ENCODE assay signal across 30 cellular contexts in the genomic region with DNA sequence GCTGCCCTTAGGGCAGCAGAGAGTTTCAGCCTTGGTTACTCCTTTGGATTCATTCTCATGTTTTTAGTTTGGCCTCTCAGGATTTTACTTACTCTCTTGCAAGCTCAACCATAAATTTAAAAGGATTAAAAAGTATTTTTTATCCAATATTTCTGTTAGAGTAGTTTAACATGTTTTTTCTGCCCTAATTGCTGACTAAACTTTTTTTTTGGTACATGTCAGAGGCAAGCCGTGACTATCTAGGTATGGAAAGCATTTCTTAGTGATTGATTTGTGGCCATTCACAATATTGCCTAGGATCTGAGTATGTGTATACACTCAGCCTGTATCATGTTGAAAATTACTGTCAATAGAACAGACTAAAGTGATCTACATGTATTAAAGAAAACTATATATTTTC.
"Had no signal": no experiment of that assay in that cellular context is flagged by ENCODE, and none has a peak within 500 bp of the region (broad histone marks: within the 10 kb centered on the region; RNA-seq: fewer than 3 reads in every experiment).

No MANE protein-coding gene starts in this region.

- H3K4me1 ChIP-seq: colonic mucosa, gastroesophageal sphincter, left ventricle myocardium inferior, prostate gland, sigmoid colon, upper lobe of left lung, vagina had no signal

- H3K4me3 ChIP-seq: colonic mucosa, gastroesophageal sphincter, hepatocyte, left ventricle myocardium inferior, lung, mucosa of descending colon, prostate gland, sigmoid colon, thoracic aorta, upper lobe of left lung, vagina had no signal

- H3K27ac ChIP-seq: colonic mucosa, gastroesophageal sphincter, hepatocyte, left ventricle myocardium inferior, prostate gland, sigmoid colon, thoracic aorta, upper lobe of left lung, vagina had no signal

- H3K4me3 Mint-ChIP-seq: activated CD4-positive, alpha-beta T cell treated with anti-CD3 and anti-CD28 coated beads for 36 hours; activated naive CD4-positive, alpha-beta T cell treated with anti-CD3 and anti-CD28 coated beads, Interleukin-2, amount 10 ng/mL, durations not matched to agents 7 days and 5 days; activated naive CD8-positive, alpha-beta T cell treated with anti-CD3 and anti-CD28 coated beads, Interleukin-2, amount 10 ng/mL, durations not matched to agents 7 days and 5 days; activated T-helper 1 cell treated with anti-CD3 and anti-CD28 coated beads, Interleukin-12 subunit alpha, Interleukin-12 subunit beta, Interleukin-2, Interleukin-4 antibody, amounts not matched to agents 30 ng/mL and 10 ng/mL and 1 ng/mL, durations not matched to agents 14 hours and 24 hours and 36 hours; natural killer cell treated with Interleukin-12 subunit alpha and Interleukin-12 subunit beta and Interleukin-15 and Interleukin-18, amount 100 ng/mL, for 72 hours; stimulated activated effector memory CD8-positive, alpha-beta T cell treated with anti-CD3 and anti-CD28 coated beads, Interleukin-12 subunit alpha, Interleukin-12 subunit beta, amount 100 ng/mL, for 72 hours; stimulated activated naive CD8-positive, alpha-beta T cell treated with anti-CD3 and anti-CD28 coated beads, Interleukin-15, Interleukin-2, amounts not matched to agents 100 ng/mL and 50 ng/mL, for 24 hours had no signal

- H2AFZ ChIP-seq: hepatocyte had no signal

- H3K79me2 ChIP-seq: hepatocyte had no signal

- H3K27me3 ChIP-seq: brain microvascular endothelial cell, colonic mucosa, gastroesophageal sphincter, hepatocyte, sigmoid colon, upper lobe of left lung, vagina had no signal

- H3K4me2 ChIP-seq: hepatocyte had no signal

- H3K27ac Mint-ChIP-seq: activated CD4-positive, alpha-beta T cell treated with anti-CD3 and anti-CD28 coated beads for 36 hours; activated naive CD4-positive, alpha-beta T cell treated with anti-CD3 and anti-CD28 coated beads, Interleukin-2, amount 10 ng/mL, durations not matched to agents 7 days and 5 days; activated naive CD8-positive, alpha-beta T cell treated with anti-CD3 and anti-CD28 coated beads, Interleukin-2, amount 10 ng/mL, durations not matched to agents 7 days and 5 days; activated T-helper 1 cell treated with anti-CD3 and anti-CD28 coated beads, Interleukin-12 subunit alpha, Interleukin-12 subunit beta, Interleukin-2, Interleukin-4 antibody, amounts not matched to agents 30 ng/mL and 10 ng/mL and 1 ng/mL, durations not matched to agents 14 hours and 24 hours and 36 hours; natural killer cell treated with Interleukin-12 subunit alpha and Interleukin-12 subunit beta and Interleukin-15 and Interleukin-18, amount 100 ng/mL, for 72 hours; stimulated activated effector memory CD8-positive, alpha-beta T cell treated with anti-CD3 and anti-CD28 coated beads, Interleukin-12 subunit alpha, Interleukin-12 subunit beta, amount 100 ng/mL, for 72 hours; stimulated activated naive CD8-positive, alpha-beta T cell treated with anti-CD3 and anti-CD28 coated beads, Interleukin-15, Interleukin-2, amounts not matched to agents 100 ng/mL and 50 ng/mL, for 24 hours had no signal

- H3K9me3 Mint-ChIP-seq: activated naive CD4-positive, alpha-beta T cell treated with anti-CD3 and anti-CD28 coated beads, Interleukin-2, amount 10 ng/mL, durations not matched to agents 7 days and 5 days; activated naive CD8-positive, alpha-beta T cell treated with anti-CD3 and anti-CD28 coated beads, Interleukin-2, amount 10 ng/mL, durations not matched to agents 7 days and 5 days; activated T-helper 1 cell treated with anti-CD3 and anti-CD28 coated beads, Interleukin-12 subunit alpha, Interleukin-12 subunit beta, Interleukin-2, Interleukin-4 antibody, amounts not matched to agents 30 ng/mL and 10 ng/mL and 1 ng/mL, durations not matched to agents 14 hours and 24 hours and 36 hours; natural killer cell treated with Interleukin-12 subunit alpha and Interleukin-12 subunit beta and Interleukin-15 and Interleukin-18, amount 100 ng/mL, for 72 hours; stimulated activated effector memory CD8-positive, alpha-beta T cell treated with anti-CD3 and anti-CD28 coated beads, Interleukin-12 subunit alpha, Interleukin-12 subunit beta, amount 100 ng/mL, for 72 hours; stimulated activated naive CD8-positive, alpha-beta T cell treated with anti-CD3 and anti-CD28 coated beads, Interleukin-15, Interleukin-2, amounts not matched to agents 100 ng/mL and 50 ng/mL, for 24 hours had no signal

- H3K9me3 ChIP-seq: colonic mucosa, gastroesophageal sphincter, left ventricle myocardium inferior, mucosa of descending colon, prostate gland, sigmoid colon, thoracic aorta, upper lobe of left lung, vagina had no signal

- H3K36me3 ChIP-seq: colonic mucosa, gastroesophageal sphincter, left ventricle myocardium inferior, prostate gland, sigmoid colon, thoracic aorta, upper lobe of left lung, vagina had no signal

- DNase-seq: activated CD4-positive, alpha-beta T cell treated with anti-CD3 and anti-CD28 coated beads for 36 hours; activated CD4-positive, alpha-beta T cell treated with anti-CD3 and anti-CD28 coated beads, Interleukin-2, amount 50 U/mL, for 48 hours; activated CD4-positive, CD25-positive, alpha-beta regulatory T cell; activated CD8-positive, alpha-beta memory T cell treated with anti-CD3 and anti-CD28 coated beads for 24 hours; activated gamma-delta T cell; activated naive CD4-positive, alpha-beta T cell treated with anti-CD3 and anti-CD28 coated beads, Interleukin-2, amount 10 ng/mL, durations not matched to agents 7 days and 5 days; activated naive CD8-positive, alpha-beta T cell treated with anti-CD3 and anti-CD28 coated beads, Interleukin-2, amount 10 ng/mL, durations not matched to agents 7 days and 5 days; amniotic stem cell; brain microvascular endothelial cell; colonic mucosa; effector memory CD4-positive, alpha-beta T cell; islet precursor cell; left ventricle myocardium inferior; mesendoderm; mucosa of descending colon; retina; sigmoid colon; small intestine; stimulated activated CD4-positive, alpha-beta T cell treated with anti-CD3 and anti-CD28 coated beads, Interleukin-4, amount 100 ng/mL, for 24 hours; upper lobe of left lung had no signal

- H3K27me3 Mint-ChIP-seq: activated CD4-positive, alpha-beta T cell treated with anti-CD3 and anti-CD28 coated beads for 36 hours; activated naive CD4-positive, alpha-beta T cell treated with anti-CD3 and anti-CD28 coated beads, Interleukin-2, amount 10 ng/mL, durations not matched to agents 7 days and 5 days; activated naive CD8-positive, alpha-beta T cell treated with anti-CD3 and anti-CD28 coated beads, Interleukin-2, amount 10 ng/mL, durations not matched to agents 7 days and 5 days; natural killer cell treated with Interleukin-12 subunit alpha and Interleukin-12 subunit beta and Interleukin-15 and Interleukin-18, amount 100 ng/mL, for 72 hours; stimulated activated naive CD8-positive, alpha-beta T cell treated with anti-CD3 and anti-CD28 coated beads, Interleukin-15, Interleukin-2, amounts not matched to agents 100 ng/mL and 50 ng/mL, for 24 hours had no signal
